Comparison of ENCODE assay signal across 11 cellular contexts in the genomic region with DNA sequence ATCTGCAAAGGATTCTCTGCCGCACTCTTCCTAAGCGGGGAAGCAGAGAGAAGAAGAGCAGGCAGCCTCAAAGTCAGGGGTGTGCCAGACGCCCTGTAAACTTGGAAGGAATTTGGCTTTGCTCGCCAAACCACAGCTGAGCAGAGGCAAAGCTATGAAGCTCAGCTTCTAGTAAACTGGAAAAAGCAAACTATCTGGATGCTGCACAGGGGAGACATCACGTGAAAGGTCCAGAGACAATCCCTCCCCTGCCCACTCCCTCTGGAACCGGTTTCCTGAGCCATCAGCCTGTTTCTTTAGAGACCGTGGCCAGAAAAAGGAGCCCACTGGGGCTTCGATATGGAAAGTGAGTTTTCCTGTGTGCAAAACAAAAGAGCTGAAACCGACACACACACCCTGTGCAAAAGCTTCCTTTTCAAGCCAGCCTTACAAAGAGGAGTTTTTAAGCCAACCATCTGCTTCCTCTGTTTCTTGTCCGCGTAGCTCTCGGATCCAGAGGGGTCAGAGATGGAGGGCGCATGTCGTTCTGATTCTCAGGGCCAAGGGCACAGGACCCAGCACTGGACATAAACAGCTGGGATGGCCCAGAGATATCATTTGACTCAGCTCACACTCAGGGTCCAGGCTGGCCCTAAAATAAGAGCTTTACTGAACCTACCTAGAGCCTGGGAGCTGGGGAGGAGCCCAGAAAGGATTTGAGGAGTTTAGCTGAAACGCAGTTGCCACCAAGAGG. TPM values are rescaled to one million over a fixed set of nuclear protein-coding genes. Genes with fewer than 3 reads are reported as not detected.
A peak's percentile ranks its signal among the peaks of the same experiment; 100 is the strongest.
DNase-seq lines count a peak whose midpoint lies in the region; ATAC-seq, FAIRE-seq and TF ChIP-seq lines count a peak whose summit lies in the region.
"Had no signal": no experiment of that assay in that cellular context is flagged by ENCODE, and none has a peak within 500 bp of the region (broad histone marks: within the 10 kb centered on the region; RNA-seq: fewer than 3 reads in every experiment).

No MANE protein-coding gene starts in this region.

- intact Hi-C loops in heart left ventricle (cut with DNase I), result loop anchor here in 7 of 10 donors (5.0 to 10.0 kb wide), 9 partner anchors 44 to 334 kb away; partner anchors contain the start of genes DNAAF5 (in 3 of the 7) and PRKAR1B (in 3 of the 7)

- H3K9me3 ChIP-seq in BLaER1, result no peaks in the 10 kb centered on the region
- peaks cover 0 to 4% (median 0%) of the 10 kb centered on the region in 12 donors for H3K9me3 ChIP-seq in heart left ventricle

- H3K4me3 ChIP-seq in BLaER1, result peak overlapping the region; percentile 39
- H3K4me3 ChIP-seq in heart left ventricle, result peak overlapping the region in 3 of 12 donors; percentile 19 to 30 (median 28)
- H3K4me3 ChIP-seq: SK-N-MC had no signal

- ATAC-seq in heart left ventricle, result peak in 3 of 4 donors; percentile 17 to 38 (median 23)
- ATAC-seq in GM21390 (IDR thresholded peaks at IDR 0.05; ENCODE audit: unreplicated experiment), result no peak

- H3K27ac ChIP-seq in BLaER1 (peak overlapping the region; percentile 77), heart left ventricle (peak overlapping the region; percentile 12 to 86 (median 58))
- H3K27ac ChIP-seq: SK-N-MC had no signal

- TF ChIP-seq CTCF in heart left ventricle (IDR thresholded peaks at IDR 0.05), result no peak

- WGBS in heart left ventricle, 4 donors, result 34 to 45% (median 41%) methylated on average over 15 of the region's 15 CpGs

- H4K20me1 ChIP-seq in BLaER1, result no peaks in the 10 kb centered on the region

- no peak for FAIRE-seq in GM19239 (lab: Jason Lieb, UNC)

- peak overlapping the region; percentile 86 for H3K4me2 ChIP-seq in BLaER1

- DNase-seq in amniotic epithelial cell (ENCODE audit: low read depth), result peak; percentile 83
- DNase-seq in heart left ventricle, result peak in 4 of 5 donors; percentile 35 to 57 (median 52)
- DNase-seq in pulmonary artery endothelial cell (ENCODE audit: low read depth, low spot score), result peak; percentile 43
- DNase-seq in SIG-M5 treated with dmso at 0.1 percent for 504 hours (lab: John Stamatoyannopoulos, UW; ENCODE audit: unreplicated experiment), result no peak
- no peak for DNase-seq in putamen (ENCODE audit: low spot score)
- DNase-seq in GM19239 (ENCODE audit: insufficient read length, low spot score), result no peak
- DNase-seq: DMS53, NCI-H226 had no signal

- peak overlapping the region; percentile 71 for H3K9ac ChIP-seq in BLaER1

- H3K27me3 ChIP-seq in BLaER1, result no peaks in the 10 kb centered on the region
- H3K27me3 ChIP-seq in heart left ventricle, result no peaks in the 10 kb centered on the region

- H3K36me3 ChIP-seq in BLaER1 (no peaks in the 10 kb centered on the region), heart left ventricle (no peaks in the 10 kb centered on the region)

- peaks cover 40% of the 10 kb centered on the region for H3K4me1 ChIP-seq in BLaER1
- H3K4me1 ChIP-seq in heart left ventricle, result peaks cover 0 to 50% (median 39%) of the 10 kb centered on the region in 12 donors

- no peak for TF ChIP-seq POLR2A in heart left ventricle (IDR thresholded peaks at IDR 0.05)

RNA-seq across cellular contexts. Expression of gene DNAAF5, which starts 58.2 kb away (rescaled TPM):
- total RNA-seq in heart left ventricle (10 to 100 TPM; 13.9 to 45.8 (median 23.7) TPM), pulmonary artery endothelial cell (19.3 and 24.0 TPM in 2 replicates)
- 10 to 100 TPM in 1 of 2 donors, 1 to 10 TPM in 1; 7.2 to 15.3 TPM for polyA plus RNA-seq in heart left ventricle

RNA-seq across cellular contexts. Expression of gene PRKAR1B, which starts 58.8 kb away (rescaled TPM):
- total RNA-seq in heart left ventricle (10 to 100 TPM; 11.4 to 22.2 (median 18.4) TPM), pulmonary artery endothelial cell (24.5 and 27.2 TPM in 2 replicates)
- polyA plus RNA-seq in heart left ventricle, result 10 to 100 TPM in 1 of 2 donors, 1 to 10 TPM in 1; 4.1 to 15.3 TPM

Comparison
In these comparisons a context has a peak if more than half of its experiments do, and no peak if none do; other contexts are left out.
1. DNase-seq: peak in amniotic epithelial cell (single experiment), heart left ventricle (4 of 5) and pulmonary artery endothelial cell (single experiment); none in SIG-M5 treated with dmso at 0.1 percent for 504 hours (single experiment), putamen (single experiment) and GM19239 (single experiment).